Comparison of ENCODE assay signal across 1 cellular context in the genomic region with DNA sequence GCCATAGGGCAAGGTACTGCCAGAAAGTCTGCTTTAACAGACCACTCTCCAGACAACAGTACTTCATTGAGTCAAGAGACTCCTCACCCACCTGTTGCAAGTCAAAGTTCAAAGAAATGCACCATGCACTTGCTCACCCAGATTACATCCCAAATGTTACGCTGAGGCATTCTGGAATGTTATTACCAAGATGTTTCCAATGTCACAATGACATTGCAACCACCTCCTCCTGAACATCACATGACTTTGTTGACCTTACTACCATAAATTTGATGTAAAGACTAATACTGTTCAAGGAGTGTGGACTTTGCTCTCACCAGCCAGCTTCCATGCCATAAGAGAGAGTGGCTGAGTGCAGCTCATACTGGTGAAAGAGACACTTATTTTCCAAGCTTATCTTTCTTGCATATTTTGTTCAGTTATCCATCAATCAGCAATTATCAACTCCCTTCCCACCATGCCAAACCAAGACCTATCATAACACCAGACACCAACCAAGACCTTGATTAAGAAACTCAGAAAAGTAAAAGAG.
TF ChIP-seq lines count a peak whose summit lies in the region.

No MANE protein-coding gene starts in this region.

TF ChIP-seq in HepG2, 621 proteins besides CTCF, POLR2A, EP300 and RAD21 (continued from another document and continues in another):
- TF ChIP-seq, protein P1, sequence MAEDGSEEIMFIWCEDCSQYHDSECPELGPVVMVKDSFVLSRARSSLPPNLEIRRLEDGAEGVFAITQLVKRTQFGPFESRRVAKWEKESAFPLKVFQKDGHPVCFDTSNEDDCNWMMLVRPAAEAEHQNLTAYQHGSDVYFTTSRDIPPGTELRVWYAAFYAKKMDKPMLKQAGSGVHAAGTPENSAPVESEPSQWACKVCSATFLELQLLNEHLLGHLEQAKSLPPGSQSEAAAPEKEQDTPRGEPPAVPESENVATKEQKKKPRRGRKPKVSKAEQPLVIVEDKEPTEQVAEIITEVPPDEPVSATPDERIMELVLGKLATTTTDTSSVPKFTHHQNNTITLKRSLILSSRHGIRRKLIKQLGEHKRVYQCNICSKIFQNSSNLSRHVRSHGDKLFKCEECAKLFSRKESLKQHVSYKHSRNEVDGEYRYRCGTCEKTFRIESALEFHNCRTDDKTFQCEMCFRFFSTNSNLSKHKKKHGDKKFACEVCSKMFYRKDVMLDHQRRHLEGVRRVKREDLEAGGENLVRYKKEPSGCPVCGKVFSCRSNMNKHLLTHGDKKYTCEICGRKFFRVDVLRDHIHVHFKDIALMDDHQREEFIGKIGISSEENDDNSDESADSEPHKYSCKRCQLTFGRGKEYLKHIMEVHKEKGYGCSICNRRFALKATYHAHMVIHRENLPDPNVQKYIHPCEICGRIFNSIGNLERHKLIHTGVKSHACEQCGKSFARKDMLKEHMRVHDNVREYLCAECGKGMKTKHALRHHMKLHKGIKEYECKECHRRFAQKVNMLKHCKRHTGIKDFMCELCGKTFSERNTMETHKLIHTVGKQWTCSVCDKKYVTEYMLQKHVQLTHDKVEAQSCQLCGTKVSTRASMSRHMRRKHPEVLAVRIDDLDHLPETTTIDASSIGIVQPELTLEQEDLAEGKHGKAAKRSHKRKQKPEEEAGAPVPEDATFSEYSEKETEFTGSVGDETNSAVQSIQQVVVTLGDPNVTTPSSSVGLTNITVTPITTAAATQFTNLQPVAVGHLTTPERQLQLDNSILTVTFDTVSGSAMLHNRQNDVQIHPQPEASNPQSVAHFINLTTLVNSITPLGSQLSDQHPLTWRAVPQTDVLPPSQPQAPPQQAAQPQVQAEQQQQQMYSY (CRISPR knock-in tag; IDR thresholded peaks at IDR 0.05) = no peak
- TF ChIP-seq, protein P2, sequence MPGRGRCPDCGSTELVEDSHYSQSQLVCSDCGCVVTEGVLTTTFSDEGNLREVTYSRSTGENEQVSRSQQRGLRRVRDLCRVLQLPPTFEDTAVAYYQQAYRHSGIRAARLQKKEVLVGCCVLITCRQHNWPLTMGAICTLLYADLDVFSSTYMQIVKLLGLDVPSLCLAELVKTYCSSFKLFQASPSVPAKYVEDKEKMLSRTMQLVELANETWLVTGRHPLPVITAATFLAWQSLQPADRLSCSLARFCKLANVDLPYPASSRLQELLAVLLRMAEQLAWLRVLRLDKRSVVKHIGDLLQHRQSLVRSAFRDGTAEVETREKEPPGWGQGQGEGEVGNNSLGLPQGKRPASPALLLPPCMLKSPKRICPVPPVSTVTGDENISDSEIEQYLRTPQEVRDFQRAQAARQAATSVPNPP (CRISPR knock-in tag; IDR thresholded peaks at IDR 0.05) = no peak
- peak; percentile 90 for TF ChIP-seq HMG20A (CRISPR knock-in tag; IDR thresholded peaks at IDR 0.05; ENCODE audit: borderline replicate concordance)
- TF ChIP-seq U2AF2 (IDR thresholded peaks at IDR 0.05; ENCODE audit: low read depth, low read length) = no peak
- TF ChIP-seq TBX2 (CRISPR knock-in tag; IDR thresholded peaks at IDR 0.05; ENCODE audit: borderline replicate concordance) = 0 out of 2 replicates have a peak, but pooled peaks have one; percentile 51
- TF ChIP-seq, protein P3, sequence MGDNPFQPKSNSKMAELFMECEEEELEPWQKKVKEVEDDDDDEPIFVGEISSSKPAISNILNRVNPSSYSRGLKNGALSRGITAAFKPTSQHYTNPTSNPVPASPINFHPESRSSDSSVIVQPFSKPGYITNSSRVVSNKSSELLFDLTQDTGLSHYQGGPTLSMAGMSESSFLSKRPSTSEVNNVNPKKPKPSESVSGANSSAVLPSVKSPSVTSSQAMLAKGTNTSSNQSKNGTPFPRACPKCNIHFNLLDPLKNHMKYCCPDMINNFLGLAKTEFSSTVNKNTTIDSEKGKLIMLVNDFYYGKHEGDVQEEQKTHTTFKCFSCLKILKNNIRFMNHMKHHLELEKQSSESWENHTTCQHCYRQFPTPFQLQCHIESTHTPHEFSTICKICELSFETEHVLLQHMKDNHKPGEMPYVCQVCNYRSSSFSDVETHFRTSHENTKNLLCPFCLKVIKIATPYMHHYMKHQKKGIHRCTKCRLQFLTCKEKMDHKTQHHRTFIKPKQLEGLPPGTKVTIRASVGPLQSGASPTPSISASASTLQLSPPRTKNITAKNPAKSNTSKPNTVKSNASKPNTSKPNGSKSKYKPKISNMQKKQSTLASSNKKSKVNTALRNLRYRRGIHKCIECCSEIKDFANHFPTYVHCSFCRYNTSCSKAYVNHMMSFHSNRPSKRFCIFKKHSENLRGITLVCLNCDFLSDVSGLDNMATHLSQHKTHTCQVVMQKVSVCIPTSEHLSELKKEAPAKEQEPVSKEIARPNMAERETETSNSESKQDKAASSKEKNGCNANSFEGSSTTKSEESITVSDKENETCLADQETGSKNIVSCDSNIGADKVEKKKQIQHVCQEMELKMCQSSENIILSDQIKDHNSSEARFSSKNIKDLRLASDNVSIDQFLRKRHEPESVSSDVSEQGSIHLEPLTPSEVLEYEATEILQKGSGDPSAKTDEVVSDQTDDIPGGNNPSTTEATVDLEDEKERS (CRISPR knock-in tag; IDR thresholded peaks at IDR 0.05) = no peak
- no peak for TF ChIP-seq KDM3A (CRISPR knock-in tag; IDR thresholded peaks at IDR 0.05; ENCODE audit: low read depth)
- TF ChIP-seq FOXP1 (IDR thresholded peaks at IDR 0.05) = peak; percentile 67; the same call in 1 of the 2 replicates
- TF ChIP-seq FOXP1 (CRISPR knock-in tag; IDR thresholded peaks at IDR 0.05) = peak; percentile 79; the same call in 1 of the 2 replicates
- TF ChIP-seq SSRP1 (CRISPR knock-in tag; IDR thresholded peaks at IDR 0.05) = no peak
- TF ChIP-seq SAP130 (CRISPR knock-in tag; IDR thresholded peaks at IDR 0.05; ENCODE audit: low read depth) = peak; percentile 85
- TF ChIP-seq ZKSCAN8 (CRISPR knock-in tag; IDR thresholded peaks at IDR 0.05; ENCODE audit: borderline replicate concordance) = peak; percentile 78; the same call in 1 of the 2 replicates
- TF ChIP-seq IRF2 (CRISPR knock-in tag; IDR thresholded peaks at IDR 0.05) = peak; percentile 82
- no peak for TF ChIP-seq IKZF4 (CRISPR knock-in tag; IDR thresholded peaks at IDR 0.05; ENCODE audit: borderline replicate concordance, low read depth, not compliant biosample characterization)
- no peak for TF ChIP-seq ZNF317 (CRISPR knock-in tag; IDR thresholded peaks at IDR 0.05)
- TF ChIP-seq, protein P4, sequence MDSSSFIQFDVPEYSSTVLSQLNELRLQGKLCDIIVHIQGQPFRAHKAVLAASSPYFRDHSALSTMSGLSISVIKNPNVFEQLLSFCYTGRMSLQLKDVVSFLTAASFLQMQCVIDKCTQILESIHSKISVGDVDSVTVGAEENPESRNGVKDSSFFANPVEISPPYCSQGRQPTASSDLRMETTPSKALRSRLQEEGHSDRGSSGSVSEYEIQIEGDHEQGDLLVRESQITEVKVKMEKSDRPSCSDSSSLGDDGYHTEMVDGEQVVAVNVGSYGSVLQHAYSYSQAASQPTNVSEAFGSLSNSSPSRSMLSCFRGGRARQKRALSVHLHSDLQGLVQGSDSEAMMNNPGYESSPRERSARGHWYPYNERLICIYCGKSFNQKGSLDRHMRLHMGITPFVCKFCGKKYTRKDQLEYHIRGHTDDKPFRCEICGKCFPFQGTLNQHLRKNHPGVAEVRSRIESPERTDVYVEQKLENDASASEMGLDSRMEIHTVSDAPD (CRISPR knock-in tag; IDR thresholded peaks at IDR 0.05) = peak; percentile 99
- TF ChIP-seq KLF11 (CRISPR knock-in tag; IDR thresholded peaks at IDR 0.05) = no peak; the same call in 1 of the 2 replicates
- peak; percentile 92 for TF ChIP-seq MED1 (CRISPR knock-in tag; IDR thresholded peaks at IDR 0.05)
- no peak for TF ChIP-seq ZNF432 (CRISPR knock-in tag; IDR thresholded peaks at IDR 0.05; ENCODE audit: borderline replicate concordance)
- peak; percentile 40; the same call in 1 of the 2 replicates for TF ChIP-seq SIX4 (CRISPR knock-in tag; IDR thresholded peaks at IDR 0.05)
- TF ChIP-seq, protein P5, sequence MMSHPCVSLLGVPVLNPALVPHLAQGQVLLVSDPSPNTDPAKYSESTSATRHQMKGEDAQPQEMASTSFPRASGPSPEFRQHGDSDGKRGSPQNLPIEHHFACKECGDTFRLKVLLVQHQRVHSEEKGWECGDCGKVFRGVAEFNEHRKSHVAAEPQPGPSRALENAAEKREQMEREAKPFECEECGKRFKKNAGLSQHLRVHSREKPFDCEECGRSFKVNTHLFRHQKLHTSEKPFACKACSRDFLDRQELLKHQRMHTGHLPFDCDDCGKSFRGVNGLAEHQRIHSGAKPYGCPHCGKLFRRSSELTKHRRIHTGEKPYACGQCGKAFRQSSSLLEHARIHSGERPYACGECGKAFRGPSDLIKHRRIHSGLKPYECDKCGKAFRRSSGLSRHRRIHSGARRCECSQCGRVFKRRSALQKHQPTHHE (CRISPR knock-in tag; IDR thresholded peaks at IDR 0.05; ENCODE audit: borderline replicate concordance) = no peak
- no peak for TF ChIP-seq ZNF335 (CRISPR knock-in tag; IDR thresholded peaks at IDR 0.05)
- peak; percentile 94; the same call in 1 of the 2 replicates for TF ChIP-seq ZBTB20 (CRISPR knock-in tag; IDR thresholded peaks at IDR 0.05; ENCODE audit: borderline replicate concordance, low read depth)
- peak; percentile 70; the same call in 1 of the 2 replicates for TF ChIP-seq HDAC1 (CRISPR knock-in tag; IDR thresholded peaks at IDR 0.05)
- TF ChIP-seq, protein P6, sequence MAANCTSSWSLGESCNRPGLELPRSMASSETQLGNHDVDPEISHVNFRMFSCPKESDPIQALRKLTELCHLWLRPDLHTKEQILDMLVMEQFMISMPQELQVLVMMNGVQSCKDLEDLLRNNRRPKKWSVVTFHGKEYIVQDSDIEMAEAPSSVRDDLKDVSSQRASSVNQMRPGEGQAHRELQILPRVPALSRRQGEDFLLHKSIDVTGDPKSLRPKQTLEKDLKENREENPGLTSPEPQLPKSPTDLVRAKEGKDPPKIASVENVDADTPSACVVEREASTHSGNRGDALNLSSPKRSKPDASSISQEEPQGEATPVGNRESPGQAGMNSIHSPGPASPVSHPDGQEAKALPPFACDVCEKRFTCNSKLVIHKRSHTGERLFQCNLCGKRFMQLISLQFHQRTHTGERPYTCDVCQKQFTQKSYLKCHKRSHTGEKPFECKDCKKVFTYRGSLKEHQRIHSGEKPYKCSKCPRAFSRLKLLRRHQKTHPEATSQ (CRISPR knock-in tag; IDR thresholded peaks at IDR 0.05; ENCODE audit: borderline replicate concordance) = no peak
- TF ChIP-seq ZNF12 (CRISPR knock-in tag; IDR thresholded peaks at IDR 0.05) = peak; percentile 49; the same call in 1 of the 2 replicates
- no peak for TF ChIP-seq MYC (CRISPR knock-in tag; IDR thresholded peaks at IDR 0.05; ENCODE audit: borderline replicate concordance)
- no peak for TF ChIP-seq SP1 (IDR thresholded peaks at IDR 0.05)
- peak; percentile 45; the same call in 1 of the 2 replicates for TF ChIP-seq SP1 (CRISPR knock-in tag; IDR thresholded peaks at IDR 0.05)
- TF ChIP-seq, protein P7, sequence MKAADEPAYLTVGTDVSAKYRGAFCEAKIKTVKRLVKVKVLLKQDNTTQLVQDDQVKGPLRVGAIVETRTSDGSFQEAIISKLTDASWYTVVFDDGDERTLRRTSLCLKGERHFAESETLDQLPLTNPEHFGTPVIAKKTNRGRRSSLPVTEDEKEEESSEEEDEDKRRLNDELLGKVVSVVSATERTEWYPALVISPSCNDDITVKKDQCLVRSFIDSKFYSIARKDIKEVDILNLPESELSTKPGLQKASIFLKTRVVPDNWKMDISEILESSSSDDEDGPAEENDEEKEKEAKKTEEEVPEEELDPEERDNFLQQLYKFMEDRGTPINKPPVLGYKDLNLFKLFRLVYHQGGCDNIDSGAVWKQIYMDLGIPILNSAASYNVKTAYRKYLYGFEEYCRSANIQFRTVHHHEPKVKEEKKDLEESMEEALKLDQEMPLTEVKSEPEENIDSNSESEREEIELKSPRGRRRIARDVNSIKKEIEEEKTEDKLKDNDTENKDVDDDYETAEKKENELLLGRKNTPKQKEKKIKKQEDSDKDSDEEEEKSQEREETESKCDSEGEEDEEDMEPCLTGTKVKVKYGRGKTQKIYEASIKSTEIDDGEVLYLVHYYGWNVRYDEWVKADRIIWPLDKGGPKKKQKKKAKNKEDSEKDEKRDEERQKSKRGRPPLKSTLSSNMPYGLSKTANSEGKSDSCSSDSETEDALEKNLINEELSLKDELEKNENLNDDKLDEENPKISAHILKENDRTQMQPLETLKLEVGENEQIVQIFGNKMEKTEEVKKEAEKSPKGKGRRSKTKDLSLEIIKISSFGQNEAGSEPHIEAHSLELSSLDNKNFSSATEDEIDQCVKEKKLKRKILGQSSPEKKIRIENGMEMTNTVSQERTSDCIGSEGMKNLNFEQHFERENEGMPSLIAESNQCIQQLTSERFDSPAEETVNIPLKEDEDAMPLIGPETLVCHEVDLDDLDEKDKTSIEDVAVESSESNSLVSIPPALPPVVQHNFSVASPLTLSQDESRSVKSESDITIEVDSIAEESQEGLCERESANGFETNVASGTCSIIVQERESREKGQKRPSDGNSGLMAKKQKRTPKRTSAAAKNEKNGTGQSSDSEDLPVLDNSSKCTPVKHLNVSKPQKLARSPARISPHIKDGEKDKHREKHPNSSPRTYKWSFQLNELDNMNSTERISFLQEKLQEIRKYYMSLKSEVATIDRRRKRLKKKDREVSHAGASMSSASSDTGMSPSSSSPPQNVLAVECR (CRISPR knock-in tag; IDR thresholded peaks at IDR 0.05; ENCODE audit: borderline replicate concordance) = peak; percentile 52; the same call in 1 of the 2 replicates
- TF ChIP-seq ZNF33A (CRISPR knock-in tag; IDR thresholded peaks at IDR 0.05; ENCODE audit: borderline replicate concordance) = no peak
- peak; percentile 90 for TF ChIP-seq LCORL (IDR thresholded peaks at IDR 0.05)
- no peak; the same call in 1 of the 2 replicates for TF ChIP-seq LCORL (CRISPR knock-in tag; IDR thresholded peaks at IDR 0.05)
- TF ChIP-seq ZMAT3 (CRISPR knock-in tag; conservative IDR thresholded peaks at IDR 0.05) = no peak
- TF ChIP-seq GABPB1 (CRISPR knock-in tag; IDR thresholded peaks at IDR 0.05) = peak; percentile 19; the same call in 1 of the 2 replicates
- TF ChIP-seq, protein P8, sequence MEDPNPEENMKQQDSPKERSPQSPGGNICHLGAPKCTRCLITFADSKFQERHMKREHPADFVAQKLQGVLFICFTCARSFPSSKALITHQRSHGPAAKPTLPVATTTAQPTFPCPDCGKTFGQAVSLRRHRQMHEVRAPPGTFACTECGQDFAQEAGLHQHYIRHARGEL (CRISPR knock-in tag; IDR thresholded peaks at IDR 0.05) = no peak
- TF ChIP-seq, protein P9, sequence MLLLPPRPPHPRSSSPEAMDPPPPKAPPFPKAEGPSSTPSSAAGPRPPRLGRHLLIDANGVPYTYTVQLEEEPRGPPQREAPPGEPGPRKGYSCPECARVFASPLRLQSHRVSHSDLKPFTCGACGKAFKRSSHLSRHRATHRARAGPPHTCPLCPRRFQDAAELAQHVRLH (CRISPR knock-in tag; IDR thresholded peaks at IDR 0.05; ENCODE audit: borderline replicate concordance, low read depth) = peak; percentile 67
- no peak for TF ChIP-seq SOX6 (IDR thresholded peaks at IDR 0.05)
- peak; percentile 89 for TF ChIP-seq SOX6 (CRISPR knock-in tag; IDR thresholded peaks at IDR 0.05)
- peak; percentile 57; the same call in 1 of the 2 replicates for TF ChIP-seq SOX13 (IDR thresholded peaks at IDR 0.05)
- TF ChIP-seq SOX13 (CRISPR knock-in tag; conservative IDR thresholded peaks at IDR 0.05 in 1 of 2, IDR thresholded peaks at IDR 0.05 in 1 of 2) = peak in 1 of 2 experiments; percentile 96; a peak in 2 of 4 replicates
- no peak for TF ChIP-seq PCBP1 (IDR thresholded peaks at IDR 0.05; ENCODE audit: borderline replicate concordance, low read depth, low read length)
- TF ChIP-seq ATF7-NPFF (CRISPR knock-in tag; IDR thresholded peaks at IDR 0.05; ENCODE audit: low read depth) = no peak
- no peak for TF ChIP-seq MAF1 (CRISPR knock-in tag; IDR thresholded peaks at IDR 0.05; ENCODE audit: borderline replicate concordance)
- no peak for TF ChIP-seq ZNF790 (CRISPR knock-in tag; IDR thresholded peaks at IDR 0.05; ENCODE audit: borderline replicate concordance)
- peak; percentile 83 for TF ChIP-seq NR2F6 (IDR thresholded peaks at IDR 0.05)
- peak; percentile 94 for TF ChIP-seq NR2F6 (CRISPR knock-in tag; IDR thresholded peaks at IDR 0.05)
- TF ChIP-seq MAFK (conservative IDR thresholded peaks at IDR 0.05 in 1 of 2, IDR thresholded peaks at IDR 0.05 in 1 of 2; ENCODE audit: low read length in 2 of 2) = peak; percentile 64 to 83
- no peak for TF ChIP-seq ZNF3 (CRISPR knock-in tag; IDR thresholded peaks at IDR 0.05)
